Comparison of ENCODE assay signal across 10 cellular contexts in genomic region chr17:55458977-55459376, GRCh38. TPM values are rescaled to one million over a fixed set of nuclear protein-coding genes. Genes with fewer than 3 reads are reported as not detected.
DNase-seq lines count a peak whose midpoint lies in the region; ATAC-seq and TF ChIP-seq lines count a peak whose summit lies in the region.
"Had no signal": no experiment of that assay in that cellular context is flagged by ENCODE, and none has a peak within 500 bp of the region (broad histone marks: within the 10 kb centered on the region; RNA-seq: fewer than 3 reads in every experiment).

No MANE protein-coding gene starts in this region.

- no peaks in the 10 kb centered on the region for H4K20me1 ChIP-seq in osteoblast (ENCODE audit: insufficient read depth, low read length)

- H3K9me3 ChIP-seq in osteoblast (ENCODE audit: low read depth, low read length) = no peaks in the 10 kb centered on the region

- no peaks in the 10 kb centered on the region for H3K79me2 ChIP-seq in osteoblast (ENCODE audit: insufficient read depth, low read length)

- DNase-seq in EL (peak; percentile 66), osteoblast (ENCODE audit: insufficient read length, low spot score, missing footprints) (peak; percentile 82), NCI-H1694 treated with DMSO at 0.1 percent for 48 hours (lab: John Stamatoyannopoulos, UW) (no peak), inferior parietal cortex (ENCODE audit: extremely low spot score) (no peak), GM19240 (ENCODE audit: insufficient read length, low spot score) (no peak)
- DNase-seq in activated CD8-positive, alpha-beta memory T cell treated with anti-CD3 and anti-CD28 coated beads, Interleukin-2, amount 50 U/mL, for 4 hours = peak; percentile 28
- DNase-seq: DND-41 had no signal

- peak overlapping the region; percentile 59 for H3K4me2 ChIP-seq in osteoblast (ENCODE audit: insufficient read depth, low read length)

- H2AFZ ChIP-seq in osteoblast (ENCODE audit: low read length) = no peak overlapping the region

- ATAC-seq in HG02981 (IDR thresholded peaks at IDR 0.05; ENCODE audit: unreplicated experiment) (peak; percentile 78), HG02588 (IDR thresholded peaks at IDR 0.05; ENCODE audit: unreplicated experiment) (no peak)
- ATAC-seq: HepG2 had no signal

- no peak overlapping the region for H3K4me3 ChIP-seq in osteoblast (ENCODE audit: insufficient read depth, low read length)

- no peak overlapping the region for H3K27ac ChIP-seq in osteoblast (ENCODE audit: low read depth, low read length)

- H3K27me3 ChIP-seq in osteoblast (ENCODE audit: insufficient read depth, low read length) = no peaks in the 10 kb centered on the region

- peaks cover 40% of the 10 kb centered on the region for H3K4me1 ChIP-seq in osteoblast (ENCODE audit: insufficient read depth, low read length)

- no peaks in the 10 kb centered on the region for H3K36me3 ChIP-seq in osteoblast (ENCODE audit: insufficient read depth, low read length)

- no peak for TF ChIP-seq CTCF in osteoblast (IDR thresholded peaks at IDR 0.05; ENCODE audit: extremely low read depth, low read depth, low read length)

RNA-seq across cellular contexts. Expression of gene MMD, which starts 37.3 kb away (rescaled TPM):
- 6.5 and 8.5 TPM in 2 replicates for total RNA-seq in osteoblast

RNA-seq across cellular contexts. Expression of gene SMIM36, which starts 52.3 kb away (rescaled TPM):
- total RNA-seq in osteoblast = not detected in 2 replicates
- total RNA-seq: HepG2 had no signal

Comparison
In these comparisons a context has a peak if more than half of its experiments do, and no peak if none do; other contexts are left out.
1. DNase-seq: peak in EL (single experiment), activated CD8-positive, alpha-beta memory T cell treated with anti-CD3 and anti-CD28 coated beads, Interleukin-2, amount 50 U/mL, for 4 hours (single experiment) and osteoblast (single experiment); none in NCI-H1694 treated with DMSO at 0.1 percent for 48 hours (single experiment), inferior parietal cortex (single experiment) and GM19240 (single experiment).